9 cellular contexts compared by ENCODE assay signal in genomic region chr2:174985624-174986023, GRCh38. TPM values are rescaled to one million over a fixed set of nuclear protein-coding genes. Genes with fewer than 3 reads are reported as not detected.
DNase-seq lines count a peak whose midpoint lies in the region; ATAC-seq, FAIRE-seq and TF ChIP-seq lines count a peak whose summit lies in the region.
"Had no signal": no experiment of that assay in that cellular context is flagged by ENCODE, and none has a peak within 500 bp of the region (broad histone marks: within the 10 kb centered on the region; RNA-seq: fewer than 3 reads in every experiment).

No MANE protein-coding gene starts in this region.

- CTCF ChIA-PET in AG04450 (lab: Charles Lee) = interaction anchor here (0.6 to 11.2 kb wide), 56 partner anchors 8 to 407 kb away, joined by 3 to 383 read pairs (median 5); partner anchors contain the start of gene CHRNA1
- CTCF ChIA-PET in HepG2 (lab: Yijun Ruan, JAX; ENCODE audit: low intra/inter-chr PET ratio, low total read pairs) = interaction anchor here (1.2 to 2.2 kb wide), 3 partner anchors 214 to 285 kb away, joined by 3 to 28 read pairs (median 6); no protein-coding TSS in a partner anchor
- CTCF ChIA-PET in T-cell (lab: Charles Lee) = interaction anchor here in 1 of 2 donors (2.1 kb wide), 1 partner anchor 236 kb away, joined by 7 read pairs; no protein-coding TSS in a partner anchor

- DNase-seq in AG04450 (ENCODE audit: low read depth, low spot score) = no peak
- peak; percentile 14 for DNase-seq in HTR-8/SVneo (ENCODE audit: insufficient read length, low spot score)
- DNase-seq in body of pancreas = no peak
- peak; percentile 14 for DNase-seq in HepG2 (ENCODE audit: low spot score)
- no peak for DNase-seq in iPS-NIHi7 (ENCODE audit: extremely low spot score)
- no peak for DNase-seq in COLO668 (lab: John Stamatoyannopoulos, UW; ENCODE audit: unreplicated experiment)
- DNase-seq in T-cell = no peak
- DNase-seq: activated CD4-positive, CD25-positive, alpha-beta regulatory T cell treated with anti-CD3 and anti-CD28 coated beads, Interleukin-2, amount 50 U/mL, for 72 hours had no signal

- TF ChIP-seq EP300 in HepG2 (IDR thresholded peaks at IDR 0.05; ENCODE audit: low read depth in 2 of 2, low read length in 2 of 2) (no peak), HepG2 (CRISPR knock-in tag; IDR thresholded peaks at IDR 0.05; ENCODE audit: borderline replicate concordance) (no peak)

- peaks cover 3 to 10% (median 7%) of the 10 kb centered on the region in 3 donors for H3K4me1 Mint-ChIP-seq in T-cell

- no peak overlapping the region for H3K4me2 ChIP-seq in HepG2 (ENCODE audit: low read depth, low read length)

- peak; percentile 20; the same call in 1 of the 2 replicates for TF ChIP-seq RAD21 in HepG2 (CRISPR knock-in tag; IDR thresholded peaks at IDR 0.05)

- H3K4me3 Mint-ChIP-seq in T-cell = no peak overlapping the region

- peaks cover 1 to 3% of the 10 kb centered on the region in 2 donors for H3K27me3 Mint-ChIP-seq in T-cell

- no peaks in the 10 kb centered on the region for H3K36me3 Mint-ChIP-seq in T-cell

- H2AFZ ChIP-seq in HepG2 (ENCODE audit: low read length) = no peak overlapping the region

- no TSS peak for BruUV-seq in HepG2 (replicated peaks; lab: Mats Ljungman, UMichigan)

- no peak overlapping the region for H3K27ac Mint-ChIP-seq in T-cell

- H3K36me3 ChIP-seq in body of pancreas (replicated peaks in 1 of 2; ENCODE audit: insufficient read depth in 1 of 2, low read depth in 2 of 2) (no peaks in the 10 kb centered on the region), HepG2 (replicated peaks in 1 of 2; ENCODE audit: control insufficient read depth in 1 of 2, insufficient read depth in 2 of 2, low read length in 2 of 2) (no peaks in the 10 kb centered on the region)

- no peaks in the 10 kb centered on the region for H3K79me2 ChIP-seq in HepG2 (ENCODE audit: insufficient read depth, low read length)

- no peak for ATAC-seq in body of pancreas
- no peak for ATAC-seq in HepG2
- ATAC-seq in GM19452 (IDR thresholded peaks at IDR 0.05; ENCODE audit: unreplicated experiment) = no peak
- no peak for ATAC-seq in T-cell (replicated peaks in 1 of 4)

- H3K9ac ChIP-seq in HepG2 (ENCODE audit: insufficient read depth, low read depth, low read length) = no peak overlapping the region

- H3K4me1 ChIP-seq in body of pancreas = no peaks in the 10 kb centered on the region
- H3K4me1 ChIP-seq in HepG2 (ENCODE audit: insufficient read depth, low read length) = no peaks in the 10 kb centered on the region

- no peak overlapping the region for H3K27ac ChIP-seq in AG04450 (ENCODE audit: low read depth, low read length)
- H3K27ac ChIP-seq in body of pancreas = no peak overlapping the region
- no peak overlapping the region for H3K27ac ChIP-seq in HepG2 (ENCODE audit: extremely low read length, insufficient read depth, low read length)

- peak; percentile 74 for TF ChIP-seq CTCF in AG04450 (IDR thresholded peaks at IDR 0.05; ENCODE audit: low read depth, low read length)
- TF ChIP-seq CTCF in body of pancreas (IDR thresholded peaks at IDR 0.05) = peak in 5 of 7 experiments; percentile 36 to 52 (median 44)
- peak; percentile 50 for TF ChIP-seq CTCF in HepG2 (CRISPR knock-in tag; IDR thresholded peaks at IDR 0.05)

- TF ChIP-seq POLR2A in body of pancreas (IDR thresholded peaks at IDR 0.05) (no peak), HepG2 (IDR thresholded peaks at IDR 0.05; ENCODE audit: insufficient read depth in 1 of 2, low read depth in 2 of 2, low read length in 2 of 2) (no peak)

- in situ Hi-C loops in HepG2 (cut with HindIII; ENCODE audit: extremely low pct_ligation_motif_present, low pct_unique_long_range_greater_than_20kb) = loop anchor here (5.0 kb wide), 1 partner anchor 213 kb away; no protein-coding TSS in a partner anchor

- no peaks in the 10 kb centered on the region for H3K9me3 Mint-ChIP-seq in T-cell

- no peaks in the 10 kb centered on the region; the same call in 1 of the 2 replicates for H3K9me3 ChIP-seq in AG04450 (ENCODE audit: control insufficient read depth, insufficient read depth, low read length)
- no peaks in the 10 kb centered on the region for H3K9me3 ChIP-seq in body of pancreas
- H3K9me3 ChIP-seq in HepG2 (ENCODE audit: low read length) = no peaks in the 10 kb centered on the region

- intact Hi-C loops in body of pancreas (cut with DNase I) = loop anchor here (5.0 kb wide), 1 partner anchor 213 kb away; no protein-coding TSS in a partner anchor
- intact Hi-C loops in HepG2 (cut with micrococcal nuclease; ENCODE audit: unreplicated experiment) = loop anchor here (1.0 to 5.0 kb wide), 2 partner anchors 214 to 283 kb away; no protein-coding TSS in a partner anchor

- FAIRE-seq in HTR-8/SVneo (lab: Jason Lieb, UNC) (no peak), HepG2 (lab: Jason Lieb, UNC) (no peak)

- no peaks in the 10 kb centered on the region for H4K20me1 ChIP-seq in HepG2 (ENCODE audit: insufficient read depth, low read length)

- H3K27me3 ChIP-seq in AG04450 (ENCODE audit: control insufficient read depth, insufficient read depth, low read length) (no peaks in the 10 kb centered on the region), body of pancreas (no peaks in the 10 kb centered on the region), HepG2 (ENCODE audit: control insufficient read depth in 1 of 2, insufficient read depth in 2 of 2, low read length in 2 of 2) (no peaks in the 10 kb centered on the region; a peak in 1 of 5 replicates)

- 80 to 83% methylated on average over 2 of the region's 2 CpGs for WGBS in body of pancreas, 2 donors
- WGBS in HepG2 (ENCODE audit: low lambda C conversion rate) = 32% methylated on average over 2 of the region's 2 CpGs

- H3K4me3 ChIP-seq in AG04450 (ENCODE audit: low read depth, low read length) = no peak overlapping the region
- H3K4me3 ChIP-seq in body of pancreas = no peak overlapping the region
- H3K4me3 ChIP-seq in HepG2 (replicated peaks in 1 of 3; ENCODE audit: insufficient read depth in 1 of 3, low read depth in 2 of 3, low read length in 3 of 3) = no peak overlapping the region

- POLR2A ChIA-PET in AG04450 (lab: Yijun Ruan, JAX) = no interaction called here
- POLR2A ChIA-PET in HepG2 (lab: Yijun Ruan, JAX) = no interaction called here
- POLR2A ChIA-PET in T-cell (lab: Charles Lee) = no interaction called here

TF ChIP-seq in HepG2, 621 proteins besides CTCF, POLR2A, EP300 and RAD21:
- TF ChIP-seq STAG1 (CRISPR knock-in tag; IDR thresholded peaks at IDR 0.05) (peak; percentile 66), SMC3 (IDR thresholded peaks at IDR 0.05; ENCODE audit: low read length) (peak; percentile 55), NFKBIZ (CRISPR knock-in tag; IDR thresholded peaks at IDR 0.05) (no peak)

RNA-seq across cellular contexts. Expression of gene CHN1, which starts 19.6 kb away (rescaled TPM):
- polyA plus RNA-seq in AG04450 (2011; rRNA removed) (207 and 258 TPM in 2 replicates), HepG2 (2011; rRNA removed) (2.5 and 3.5 TPM in 2 replicates)
- 105 and 133 TPM in 2 replicates for polyA minus RNA-seq in AG04450 (2011; rRNA and poly(A)+ RNA removed)
- total RNA-seq in body of pancreas (10 to 100 TPM in 1 of 2 donors, 1 to 10 TPM in 1; 2.9 to 11.9 TPM), HepG2 (2016; rRNA removed; fragmentation: Illumina TruSeq; extraction: Trizol) (2.5 and 2.8 TPM in 2 replicates), T-cell (1 to 10 TPM; 1.4 to 3.2 (median 3.0) TPM)
- 2.8 and 3.9 TPM in 2 replicates for total RNA-seq in HepG2 (2016; cell fraction: cytosol; rRNA removed; fragmentation: Illumina TruSeq; extraction: Trizol; ENCODE audit: low read depth)
- total RNA-seq in HepG2 (2016; cell fraction: insoluble cytoplasmic fraction; rRNA removed; fragmentation: Illumina TruSeq; extraction: Trizol) = 3.0 and 3.3 TPM in 2 replicates
- total RNA-seq in HepG2 (2016; cell fraction: membrane; rRNA removed; fragmentation: Illumina TruSeq; extraction: Trizol) = 3.8 and 5.4 TPM in 2 replicates
- 3.1 and 6.8 TPM in 2 replicates for total RNA-seq in HepG2 (2016; cell fraction: nucleus; rRNA removed; fragmentation: Illumina TruSeq; extraction: Trizol)
- 1.3 and 3.1 TPM in 2 replicates for polyA plus RNA-seq in HepG2 (2011; cell fraction: cytosol; rRNA removed)
- polyA plus RNA-seq in HepG2 (2011; cell fraction: nucleus; rRNA removed) = 1.7 and 2.6 TPM in 2 replicates
- polyA plus RNA-seq in HepG2 (2012) = 1.1 and 2.4 TPM in 2 replicates
- polyA plus RNA-seq in HepG2 (2016; cell fraction: cytosol; fragmentation: Illumina TruSeq; extraction: Trizol; ENCODE audit: low read depth) = 2.0 and 2.7 TPM in 2 replicates
- 3.5 and 5.4 TPM in 2 replicates for polyA plus RNA-seq in HepG2 (2016; cell fraction: insoluble cytoplasmic fraction; fragmentation: Illumina TruSeq; extraction: Trizol; ENCODE audit: low read depth)
- polyA plus RNA-seq in HepG2 (2016; cell fraction: membrane; fragmentation: Illumina TruSeq; extraction: Trizol; ENCODE audit: low read depth) = 4.4 and 4.9 TPM in 2 replicates
- 3.1 and 4.3 TPM in 2 replicates for polyA plus RNA-seq in HepG2 (2016; cell fraction: nucleus; fragmentation: Illumina TruSeq; extraction: Trizol; ENCODE audit: insufficient read depth, low read depth)
- 1.2 and 14.3 TPM in 2 replicates for polyA minus RNA-seq in HepG2 (2011; rRNA and poly(A)+ RNA removed; ENCODE audit: low replicate concordance)
- 1.5 and 2.1 TPM in 2 replicates for polyA minus RNA-seq in HepG2 (2011; cell fraction: cytosol; rRNA and poly(A)+ RNA removed)
- 5.8 and 9.4 TPM in 2 replicates for polyA minus RNA-seq in HepG2 (2011; cell fraction: nucleus; rRNA and poly(A)+ RNA removed)

Comparison
In these comparisons a context has a peak if more than half of its experiments do, and no peak if none do; other contexts are left out.
1. DNase-seq: peak in HTR-8/SVneo (single experiment) and HepG2 (single experiment); none in AG04450 (single experiment), body of pancreas (0 of 4), iPS-NIHi7 (single experiment), COLO668 (single experiment) and T-cell (0 of 34).
2. Peak in every context shown above with its lines, with median percentiles within 50 percentile points of each other: CTCF ChIP-seq.